In the genomic region with DNA sequence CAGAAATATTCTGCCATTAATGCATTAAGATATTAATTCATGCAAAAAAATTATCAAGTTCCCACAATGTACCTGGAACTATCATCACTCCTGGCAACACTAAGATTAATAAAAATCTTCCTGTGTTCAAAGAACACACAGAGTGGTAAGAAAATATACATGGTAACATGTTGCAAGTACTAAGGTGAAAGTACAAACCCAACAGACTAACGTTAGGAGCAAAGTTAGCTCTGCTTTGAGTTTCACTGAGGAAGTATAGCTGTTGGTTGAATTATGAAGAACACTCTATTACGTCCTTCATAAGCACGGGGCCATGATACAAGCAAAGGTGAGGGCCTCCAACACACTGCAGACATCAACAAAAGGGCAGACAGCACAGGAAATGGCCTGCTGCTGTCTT, we compare ENCODE assay signal across 12 cellular contexts. TPM values are rescaled to one million over a fixed set of nuclear protein-coding genes. Genes with fewer than 3 reads are reported as not detected.
A peak's percentile ranks its signal among the peaks of the same experiment; 100 is the strongest.
DNase-seq lines count a peak whose midpoint lies in the region; ATAC-seq and TF ChIP-seq lines count a peak whose summit lies in the region.
"Had no signal": no experiment of that assay in that cellular context is flagged by ENCODE, and none has a peak within 500 bp of the region (broad histone marks: within the 10 kb centered on the region; RNA-seq: fewer than 3 reads in every experiment).

No MANE protein-coding gene starts in this region.

- no peak for ATAC-seq in CD4-positive, alpha-beta T cell (ENCODE audit: poor library complexity)
- peak; percentile 71 for ATAC-seq in left lobe of liver

- H3K36me3 ChIP-seq in CD8-positive, alpha-beta memory T cell (ENCODE audit: insufficient read depth, low read length): peaks cover 15% of the 10 kb centered on the region
- peaks cover 28 to 60% (median 42%) of the 10 kb centered on the region in 3 donors for H3K36me3 ChIP-seq in tibial artery

- intact Hi-C loops in CD4-positive, alpha-beta T cell (cut with DNase I, micrococcal nuclease): no loop called here
- intact Hi-C loops in tibial artery (cut with DNase I; ENCODE audit: low total_unique reads): no loop called here

- no peaks in the 10 kb centered on the region for H3K27me3 ChIP-seq in CD4-positive, alpha-beta T cell (ENCODE audit: control insufficient read depth, insufficient read depth, low read length)
- H3K27me3 ChIP-seq in CD8-positive, alpha-beta memory T cell (ENCODE audit: insufficient read depth, low read length, poor library complexity, severe bottlenecking): no peaks in the 10 kb centered on the region
- no peaks in the 10 kb centered on the region for H3K27me3 ChIP-seq in tibial artery

- peaks cover 24% of the 10 kb centered on the region for H3K4me1 ChIP-seq in CD8-positive, alpha-beta memory T cell (ENCODE audit: insufficient read depth, low read length)
- peaks cover 0 to 4% (median 2%) of the 10 kb centered on the region in 4 donors for H3K4me1 ChIP-seq in tibial artery

- DNase-seq in activated naive CD4-positive, alpha-beta T cell treated with anti-CD3 and anti-CD28 coated beads, Interleukin-2, amount 50 U/mL, for 16 hours: no peak
- no peak for DNase-seq in CD4-positive, alpha-beta T cell
- no peak for DNase-seq in CD8-positive, alpha-beta memory T cell
- DNase-seq in left lobe of liver (ENCODE audit: low spot score): no peak
- no peak for DNase-seq in AG08396 (ENCODE audit: low spot score)
- DNase-seq in T1000 (lab: John Stamatoyannopoulos, UW): no peak
- no peak for DNase-seq in tibial artery
- DNase-seq: C1 segment of cervical spinal cord, DMS53, GF-D8 had no signal

- peaks cover 4% of the 10 kb centered on the region for H3K9me3 Mint-ChIP-seq in activated naive CD4-positive, alpha-beta T cell treated with anti-CD3 and anti-CD28 coated beads, Interleukin-2, amount 50 U/mL, for 24 hours
- H3K9me3 Mint-ChIP-seq in CD4-positive, alpha-beta T cell: no peaks in the 10 kb centered on the region
- no peaks in the 10 kb centered on the region for H3K9me3 Mint-ChIP-seq in CD8-positive, alpha-beta memory T cell

- H3K4me3 Mint-ChIP-seq in activated naive CD4-positive, alpha-beta T cell treated with anti-CD3 and anti-CD28 coated beads, Interleukin-2, amount 50 U/mL, for 24 hours: no peak overlapping the region
- H3K4me3 Mint-ChIP-seq in CD4-positive, alpha-beta T cell: no peak overlapping the region
- H3K4me3 Mint-ChIP-seq in CD8-positive, alpha-beta memory T cell: no peak overlapping the region

- no peak for TF ChIP-seq CTCF in CD4-positive, alpha-beta T cell (IDR thresholded peaks at IDR 0.05)
- TF ChIP-seq CTCF in tibial artery (IDR thresholded peaks at IDR 0.05): no peak

- H3K36me3 Mint-ChIP-seq in activated naive CD4-positive, alpha-beta T cell treated with anti-CD3 and anti-CD28 coated beads, Interleukin-2, amount 50 U/mL, for 24 hours: peaks cover 45% of the 10 kb centered on the region
- peaks cover 94% of the 10 kb centered on the region for H3K36me3 Mint-ChIP-seq in CD4-positive, alpha-beta T cell (ENCODE audit: low read depth)
- peaks cover 20 to 79% (median 37%) of the 10 kb centered on the region in 3 donors for H3K36me3 Mint-ChIP-seq in CD8-positive, alpha-beta memory T cell

- H3K4me1 Mint-ChIP-seq in activated naive CD4-positive, alpha-beta T cell treated with anti-CD3 and anti-CD28 coated beads, Interleukin-2, amount 50 U/mL, for 24 hours: peaks cover 67% of the 10 kb centered on the region
- H3K4me1 Mint-ChIP-seq in CD4-positive, alpha-beta T cell (ENCODE audit: low read depth): peaks cover 68% of the 10 kb centered on the region
- H3K4me1 Mint-ChIP-seq in CD8-positive, alpha-beta memory T cell: peaks cover 51 to 77% (median 73%) of the 10 kb centered on the region in 3 donors

- no peaks in the 10 kb centered on the region for H3K27me3 Mint-ChIP-seq in activated naive CD4-positive, alpha-beta T cell treated with anti-CD3 and anti-CD28 coated beads, Interleukin-2, amount 50 U/mL, for 24 hours
- H3K27me3 Mint-ChIP-seq in CD4-positive, alpha-beta T cell: no peaks in the 10 kb centered on the region
- H3K27me3 Mint-ChIP-seq in CD8-positive, alpha-beta memory T cell: peaks cover 0 to 3% of the 10 kb centered on the region in 2 donors

- POLR2A ChIA-PET in CD4-positive, alpha-beta T cell (lab: Charles Lee): no interaction called here
- POLR2A ChIA-PET in CD8-positive, alpha-beta memory T cell (lab: Charles Lee): no interaction called here

- peak overlapping the region; percentile 17 for H3K27ac Mint-ChIP-seq in activated naive CD4-positive, alpha-beta T cell treated with anti-CD3 and anti-CD28 coated beads, Interleukin-2, amount 50 U/mL, for 24 hours
- H3K27ac Mint-ChIP-seq in CD4-positive, alpha-beta T cell: peak overlapping the region; percentile 16
- peak overlapping the region in 6 of 8 donors; percentile 2 to 94 (median 38) for H3K27ac Mint-ChIP-seq in CD8-positive, alpha-beta memory T cell

- CTCF ChIA-PET in CD4-positive, alpha-beta T cell (lab: Charles Lee): no interaction called here
- CTCF ChIA-PET in CD8-positive, alpha-beta memory T cell (lab: Charles Lee): no interaction called here

- no peak overlapping the region for H3K4me3 ChIP-seq in CD8-positive, alpha-beta memory T cell (ENCODE audit: low read length)
- H3K4me3 ChIP-seq in tibial artery: no peak overlapping the region
- H3K4me3 ChIP-seq: HAP-1 had no signal

- H3K9me3 ChIP-seq in CD4-positive, alpha-beta T cell (ENCODE audit: control insufficient read depth, low read length): no peaks in the 10 kb centered on the region
- H3K9me3 ChIP-seq in CD8-positive, alpha-beta memory T cell (ENCODE audit: low read length): no peaks in the 10 kb centered on the region
- H3K9me3 ChIP-seq in tibial artery: no peaks in the 10 kb centered on the region
- H3K9me3 ChIP-seq: HAP-1 had no signal

- H3K27ac ChIP-seq in CD4-positive, alpha-beta T cell (ENCODE audit: low read depth, low read length): no peak overlapping the region
- H3K27ac ChIP-seq in CD8-positive, alpha-beta memory T cell (ENCODE audit: low read depth, low read length): no peak overlapping the region
- no peak overlapping the region for H3K27ac ChIP-seq in tibial artery

RNA-seq across cellular contexts. Expression of a gene that starts 5.8 kb away (rescaled TPM):
- 10 to 100 TPM; 26.6 to 27.0 TPM for total RNA-seq in CD4-positive, alpha-beta T cell
- 10 to 100 TPM; 11.9 to 14.2 TPM for total RNA-seq in CD8-positive, alpha-beta memory T cell
- 9.5 TPM for polyA plus RNA-seq in CD8-positive, alpha-beta memory T cell
- total RNA-seq in left lobe of liver: 17.3 TPM
